Comparison of ENCODE assay signal across 1 cellular context in genomic region chr15:80988148-80988796, GRCh38.
TF ChIP-seq lines count a peak whose summit lies in the region.

No MANE protein-coding gene starts in this region.

TF ChIP-seq in IMR-90, 13 proteins besides CTCF, POLR2A, EP300 and RAD21 (continued from another document):
- TF ChIP-seq FOS (IDR thresholded peaks at IDR 0.05; ENCODE audit: low read depth, low read length) = no peak
- TF ChIP-seq NFE2L2 (IDR thresholded peaks at IDR 0.05; ENCODE audit: low read depth, low read length) = no peak
- no peak for TF ChIP-seq RCOR1 (IDR thresholded peaks at IDR 0.05; ENCODE audit: insufficient replicate concordance, low read length)
